37 cellular contexts compared by ENCODE assay signal in genomic region chr11:17700991-17701390, GRCh38. TPM values are rescaled to one million over a fixed set of nuclear protein-coding genes. Genes with fewer than 3 reads are reported as not detected.
"Had no signal": no experiment of that assay in that cellular context is flagged by ENCODE, and none has a peak within 500 bp of the region (broad histone marks: within the 10 kb centered on the region; RNA-seq: fewer than 3 reads in every experiment).

No MANE protein-coding gene starts in this region.

- ATAC-seq: activated CD4-positive, CD25-positive, alpha-beta regulatory T cell treated with anti-CD3 and anti-CD28 coated beads, Interleukin-2, amount 50 U/mL, for 24 hours; body of pancreas; effector memory CD8-positive, alpha-beta T cell; left colon; naive thymus-derived CD8-positive, alpha-beta T cell; pancreas; stimulated activated naive B cell treated with anti-CD40 and anti-IgM and Interleukin-4, amounts not matched to agents 10 μg/mL and 1 μg/mL and 100 μg/mL, for 72 hours; upper lobe of right lung had no signal

- DNase-seq: activated CD4-positive, alpha-beta memory T cell treated with anti-CD3 and anti-CD28 coated beads for 36 hours; activated CD4-positive, alpha-beta T cell treated with anti-CD3 and anti-CD28 coated beads for 48 hours; activated CD8-positive, alpha-beta memory T cell treated with anti-CD3 and anti-CD28 coated beads, Interleukin-2, amount 50 U/mL, for 4 hours; activated effector memory CD4-positive, alpha-beta T cell treated with anti-CD3 and anti-CD28 coated beads, Interleukin-2, amount 50 U/mL, for 16 hours; activated naive CD4-positive, alpha-beta T cell treated with anti-CD3 and anti-CD28 coated beads for 36 hours; activated naive CD8-positive, alpha-beta T cell treated with anti-CD3 and anti-CD28 coated beads for 36 hours; activated T-cell treated with anti-CD3 and anti-CD28 coated beads, Interleukin-2, amount 50 U/mL, for 1 hour; adrenal gland; aorta; body of pancreas; cortex of kidney; effector memory CD8-positive, alpha-beta T cell; foreskin melanocyte; glutamatergic neuron; left colon; midbrain; naive thymus-derived CD8-positive, alpha-beta T cell; nucleus accumbens; pancreas; stimulated activated CD4-positive, alpha-beta T cell treated with anti-CD3 and anti-CD28 coated beads, Interleukin-15, amount 100 ng/mL, for 24 hours; stimulated activated CD4-positive, alpha-beta T cell treated with anti-CD3 and anti-CD28 coated beads, Interleukin-2, amount 100 ng/mL, for 24 hours; stimulated activated naive B cell treated with anti-CD40 and anti-IgM and Interleukin-4, amounts not matched to agents 10 μg/mL and 1 μg/mL and 100 μg/mL, for 72 hours; stomach; T-helper 9 cell; tibial artery; upper lobe of right lung had no signal

- H3K4me3 ChIP-seq: adrenal gland, body of pancreas, esophagus muscularis mucosa, pancreas, right atrium auricular region, stomach, tibial artery, upper lobe of right lung had no signal

- H3K4me1 ChIP-seq: adrenal gland, pancreas, right atrium auricular region, tibial artery, upper lobe of right lung had no signal

- H3K9me3 ChIP-seq: adrenal gland, body of pancreas, pancreas, tibial artery, upper lobe of right lung had no signal

- H3K36me3 ChIP-seq: adrenal gland, esophagus muscularis mucosa, pancreas, right atrium auricular region, stomach, tibial artery, upper lobe of right lung had no signal

- H3K27me3 ChIP-seq: body of pancreas had no signal

- H3K27ac ChIP-seq: adrenal gland, body of pancreas, esophagus muscularis mucosa, pancreas, right atrium auricular region, stomach, tibial artery, upper lobe of right lung, VCaP had no signal

RNA-seq across cellular contexts. Expression of gene MYOD1, which starts 18.4 kb away (rescaled TPM):
- total RNA-seq: activated CD4-positive, alpha-beta memory T cell treated with anti-CD3 and anti-CD28 coated beads for 36 hours; activated CD8-positive, alpha-beta memory T cell treated with anti-CD3 and anti-CD28 coated beads for 36 hours; activated naive CD4-positive, alpha-beta T cell treated with anti-CD3 and anti-CD28 coated beads for 36 hours; activated naive CD8-positive, alpha-beta T cell treated with anti-CD3 and anti-CD28 coated beads for 36 hours; activated T-helper 1 cell treated with anti-CD3 and anti-CD28 coated beads, Interleukin-12 subunit alpha, Interleukin-12 subunit beta, Interleukin-2, Interleukin-4 antibody, amounts not matched to agents 30 ng/mL and 10 ng/mL and 1 ng/mL, durations not matched to agents 14 hours and 24 hours and 36 hours; adrenal gland; aorta; body of pancreas; cardiac septum; chondrocyte; esophagus muscularis mucosa; left colon; liver; naive thymus-derived CD8-positive, alpha-beta T cell; neural crest cell; pancreas; pulmonary artery endothelial cell; right atrium auricular region; stomach; upper lobe of right lung had no signal
- polyA plus RNA-seq: adrenal gland; aorta; liver; naive thymus-derived CD8-positive, alpha-beta T cell; pancreas; stomach had no signal

RNA-seq across cellular contexts. Expression of gene KCNC1, which starts 33.6 kb away (rescaled TPM):
- total RNA-seq: activated CD4-positive, alpha-beta memory T cell treated with anti-CD3 and anti-CD28 coated beads for 36 hours; activated CD8-positive, alpha-beta memory T cell treated with anti-CD3 and anti-CD28 coated beads for 36 hours; activated naive CD4-positive, alpha-beta T cell treated with anti-CD3 and anti-CD28 coated beads for 36 hours; activated naive CD8-positive, alpha-beta T cell treated with anti-CD3 and anti-CD28 coated beads for 36 hours; activated T-helper 1 cell treated with anti-CD3 and anti-CD28 coated beads, Interleukin-12 subunit alpha, Interleukin-12 subunit beta, Interleukin-2, Interleukin-4 antibody, amounts not matched to agents 30 ng/mL and 10 ng/mL and 1 ng/mL, durations not matched to agents 14 hours and 24 hours and 36 hours; aorta; esophagus muscularis mucosa; liver; naive thymus-derived CD8-positive, alpha-beta T cell; pulmonary artery endothelial cell; right atrium auricular region; upper lobe of right lung had no signal
- polyA plus RNA-seq: aorta had no signal
